In genomic region chr2:131031875-131032274, GRCh38 we compare ENCODE assay signal across 1 cellular context.
TF ChIP-seq lines count a peak whose summit lies in the region.

No MANE protein-coding gene starts in this region.

TF ChIP-seq in SK-N-SH treated with all-trans-retinoic acid at 6 μM for 48 hours, 23 proteins besides CTCF, POLR2A, EP300 and RAD21 (continued from another document):
- TF ChIP-seq CREB5 (CRISPR knock-in tag; IDR thresholded peaks at IDR 0.05; ENCODE audit: low read depth) (no peak), ZFP3 (CRISPR knock-in tag; IDR thresholded peaks at IDR 0.05) (no peak), TSHZ2 (CRISPR knock-in tag; IDR thresholded peaks at IDR 0.05) (no peak), ISL1 (CRISPR knock-in tag; IDR thresholded peaks at IDR 0.05) (no peak), TCF4 (CRISPR knock-in tag; IDR thresholded peaks at IDR 0.05; ENCODE audit: borderline replicate concordance) (no peak), PATZ1 (CRISPR knock-in tag; IDR thresholded peaks at IDR 0.05; ENCODE audit: borderline replicate concordance) (no peak), PPARA (CRISPR knock-in tag; IDR thresholded peaks at IDR 0.05; ENCODE audit: borderline replicate concordance) (no peak), ZNF70 (CRISPR knock-in tag; IDR thresholded peaks at IDR 0.05) (no peak), TOX (CRISPR knock-in tag; IDR thresholded peaks at IDR 0.05; ENCODE audit: borderline replicate concordance) (no peak), BACH2 (CRISPR knock-in tag; IDR thresholded peaks at IDR 0.05; ENCODE audit: borderline replicate concordance) (no peak), SNAI2 (CRISPR knock-in tag; IDR thresholded peaks at IDR 0.05) (no peak), ZNF8 (CRISPR knock-in tag; IDR thresholded peaks at IDR 0.05) (no peak), GLIS3 (CRISPR knock-in tag; IDR thresholded peaks at IDR 0.05) (no peak), ZNF565 (CRISPR knock-in tag; conservative IDR thresholded peaks at IDR 0.05; ENCODE audit: low read depth) (no peak), OSR1 (CRISPR knock-in tag; IDR thresholded peaks at IDR 0.05) (no peak), ESRRG (CRISPR knock-in tag; IDR thresholded peaks at IDR 0.05) (no peak)
